Comparison of ENCODE assay signal across 13 cellular contexts in the genomic region with DNA sequence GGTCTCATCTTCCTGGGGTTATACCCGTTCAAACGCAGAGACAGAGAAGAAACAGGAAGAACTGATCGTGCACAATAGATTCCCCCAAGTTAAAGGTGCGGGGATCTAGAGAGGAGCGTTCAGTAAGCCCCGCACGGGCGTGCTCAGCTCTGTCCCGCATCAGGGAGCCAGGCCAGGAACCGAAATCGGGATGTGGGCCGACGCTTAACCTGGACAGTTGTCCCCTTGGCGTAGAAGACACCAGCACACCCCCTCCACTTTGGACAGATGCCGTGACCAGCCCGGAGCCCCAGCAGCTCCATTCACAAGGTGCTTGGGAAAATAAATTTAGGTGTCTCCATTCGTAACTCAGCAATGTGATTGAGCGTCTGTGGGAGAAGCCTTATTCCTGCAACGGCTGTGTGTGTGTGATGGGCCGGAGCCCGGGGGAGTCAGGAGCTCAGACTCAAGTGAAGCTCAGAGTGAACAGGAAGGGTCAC. TPM values are rescaled to one million over a fixed set of nuclear protein-coding genes. Genes with fewer than 3 reads are reported as not detected.
DNase-seq lines count a peak whose midpoint lies in the region; ATAC-seq and TF ChIP-seq lines count a peak whose summit lies in the region.
"Had no signal": no experiment of that assay in that cellular context is flagged by ENCODE, and none has a peak within 500 bp of the region (broad histone marks: within the 10 kb centered on the region; RNA-seq: fewer than 3 reads in every experiment).

No MANE protein-coding gene starts in this region.

- H3K4me3 Mint-ChIP-seq in IgD-negative memory B cell: peak overlapping the region in 1 of 4 donors; percentile 63
- H3K4me3 Mint-ChIP-seq: type B pancreatic cell had no signal

- H3F3A ChIP-seq in smooth muscle cell (ENCODE audit: low read depth): no peaks in the 10 kb centered on the region

- no TSS peak for BruUV-seq in mammary epithelial cell (replicated peaks; lab: Mats Ljungman, UMichigan)

- no peaks in the 10 kb centered on the region for H3K79me2 ChIP-seq in mammary epithelial cell (ENCODE audit: insufficient read depth, low read length)
- H3K79me2 ChIP-seq in smooth muscle cell (ENCODE audit: low read depth): no peaks in the 10 kb centered on the region

- in situ Hi-C loops in mammary epithelial cell (cut with MboI; ENCODE audit: low sequenced_read_pairs in 2 of 2): loop anchor here (10.0 kb wide), 1 partner anchor 115 kb away; no protein-coding TSS in a partner anchor

- intact Hi-C loops in mammary epithelial cell (cut with micrococcal nuclease) (loop anchor here (1.0 kb wide), 2 partner anchors 118 to 292 kb away; no protein-coding TSS in a partner anchor), breast epithelium (cut with DNase I; ENCODE audit: low total_unique reads) (loop anchor here (10.0 kb wide), 2 partner anchors 115 to 285 kb away; no protein-coding TSS in a partner anchor), left colon (cut with DNase I, micrococcal nuclease) (loop anchor here (2.0 to 10.0 kb wide), 2 partner anchors 105 to 117 kb away; no protein-coding TSS in a partner anchor), left lung (cut with DNase I) (loop anchor here in 1 of 2 donors (5.0 kb wide), 1 partner anchor 118 kb away; no protein-coding TSS in a partner anchor)

- no peak overlapping the region for H3K4me3 ChIP-seq in mammary epithelial cell (replicated peaks in 1 of 3; ENCODE audit: insufficient read depth in 1 of 3, low read depth in 2 of 3, low read length in 3 of 3)
- peak overlapping the region in 1 of 3 donors; percentile 12 for H3K4me3 ChIP-seq in breast epithelium
- H3K4me3 ChIP-seq in smooth muscle cell: no peak overlapping the region
- H3K4me3 ChIP-seq in left lung: no peak overlapping the region

- H4K20me1 ChIP-seq in mammary epithelial cell (ENCODE audit: insufficient read depth, low read length) (no peaks in the 10 kb centered on the region), smooth muscle cell (ENCODE audit: low read depth) (no peaks in the 10 kb centered on the region)

- no peaks in the 10 kb centered on the region for H3K36me3 Mint-ChIP-seq in IgD-negative memory B cell
- H3K36me3 Mint-ChIP-seq: type B pancreatic cell had no signal

- TF ChIP-seq POLR2A in breast epithelium (IDR thresholded peaks at IDR 0.05): no peak

- dilution Hi-C loops in mammary epithelial cell (cut with HindIII; ENCODE audit: low sequenced_read_pairs): no loop called here

- H3K9ac ChIP-seq in mammary epithelial cell (ENCODE audit: insufficient read depth, low read length): no peak overlapping the region
- H3K9ac ChIP-seq in smooth muscle cell (ENCODE audit: low read depth): no peak overlapping the region
- H3K9ac ChIP-seq: KMS-11 had no signal

- H3K4me2 ChIP-seq in mammary epithelial cell (ENCODE audit: insufficient read depth, low read depth, low read length) (peak overlapping the region; percentile 5), smooth muscle cell (no peak overlapping the region)
- H3K4me2 ChIP-seq: KMS-11 had no signal

- TF ChIP-seq CTCF in mammary epithelial cell (conservative IDR thresholded peaks at IDR 0.05 in 1 of 2, IDR thresholded peaks at IDR 0.05 in 1 of 2; ENCODE audit: extremely low read depth in 1 of 2, insufficient read depth in 1 of 2, low read depth in 1 of 2, low read length in 2 of 2) (no peak), breast epithelium (IDR thresholded peaks at IDR 0.05) (no peak), smooth muscle cell (IDR thresholded peaks at IDR 0.05; ENCODE audit: borderline replicate concordance, insufficient read depth, poor library complexity, severe bottlenecking) (no peak), left lung (IDR thresholded peaks at IDR 0.05) (no peak)

- H3K9me3 Mint-ChIP-seq in IgD-negative memory B cell: peaks cover 0 to 3% (median 0%) of the 10 kb centered on the region in 3 donors

- peaks cover 3% of the 10 kb centered on the region for H3K27me3 Mint-ChIP-seq in IgD-negative memory B cell

- peak overlapping the region in 2 of 3 donors; percentile 31 to 84 for H3K27ac Mint-ChIP-seq in IgD-negative memory B cell

- H3K4me1 ChIP-seq in mammary epithelial cell (ENCODE audit: insufficient read depth, low read length): peaks cover 9% of the 10 kb centered on the region
- no peaks in the 10 kb centered on the region for H3K4me1 ChIP-seq in breast epithelium
- H3K4me1 ChIP-seq in smooth muscle cell (ENCODE audit: low read depth): peaks cover 4% of the 10 kb centered on the region
- peaks cover 0 to 27% of the 10 kb centered on the region in 2 donors for H3K4me1 ChIP-seq in left lung

- H3K36me3 ChIP-seq in mammary epithelial cell (ENCODE audit: insufficient read depth, low read length) (no peaks in the 10 kb centered on the region), breast epithelium (no peaks in the 10 kb centered on the region), smooth muscle cell (ENCODE audit: low read depth) (no peaks in the 10 kb centered on the region), left lung (no peaks in the 10 kb centered on the region)

- ATAC-seq in left colon (peak; percentile 4), HG03457 (IDR thresholded peaks at IDR 0.05; ENCODE audit: unreplicated experiment) (no peak), left lung (no peak)

- peaks cover 5 to 25% (median 14%) of the 10 kb centered on the region in 3 donors for H3K4me1 Mint-ChIP-seq in IgD-negative memory B cell

- CTCF ChIA-PET in mammary epithelial cell (lab: Charles Lee; ENCODE audit: low non-redundant PET): interaction anchor here (0.6 kb wide), 1 partner anchor 117 kb away, joined by 4 read pairs; no protein-coding TSS in a partner anchor

- H3K9me3 ChIP-seq in mammary epithelial cell (replicated peaks; ENCODE audit: insufficient read depth, low read length) (no peaks in the 10 kb centered on the region), breast epithelium (no peaks in the 10 kb centered on the region), smooth muscle cell (replicated peaks; ENCODE audit: low read depth) (no peaks in the 10 kb centered on the region), left lung (no peaks in the 10 kb centered on the region)

- WGBS in mammary epithelial cell (ENCODE audit: low coverage, missing lambda C conversion rate): 18% methylated on average over 20 of the region's 21 CpGs
- 77% methylated on average over 21 of the region's 21 CpGs for WGBS in smooth muscle cell (ENCODE audit: low lambda C conversion rate)

- H3K27me3 ChIP-seq in mammary epithelial cell (ENCODE audit: insufficient read depth, low read length) (no peaks in the 10 kb centered on the region), breast epithelium (peaks cover 0 to 22% of the 10 kb centered on the region in 2 donors), smooth muscle cell (ENCODE audit: low read depth) (no peaks in the 10 kb centered on the region), left lung (peaks cover 0 to 26% of the 10 kb centered on the region in 2 donors)

- H2AFZ ChIP-seq in mammary epithelial cell (ENCODE audit: low read depth, low read length) (peak overlapping the region; percentile 65), smooth muscle cell (ENCODE audit: low read depth) (peak overlapping the region; percentile 50)

- DNase-seq in mammary epithelial cell: no peak
- no peak for DNase-seq in breast epithelium (ENCODE audit: low spot score in 2 of 2)
- no peak for DNase-seq in left colon
- no peak for DNase-seq in smooth muscle cell (lab: John Stamatoyannopoulos, UW; ENCODE audit: unreplicated experiment)
- DNase-seq in left lung: no peak
- DNase-seq in NAMALWA (ENCODE audit: low spot score): no peak

- H3K27ac ChIP-seq in mammary epithelial cell (ENCODE audit: insufficient read depth, low read depth, low read length): no peak overlapping the region
- H3K27ac ChIP-seq in breast epithelium: no peak overlapping the region
- H3K27ac ChIP-seq in smooth muscle cell (ENCODE audit: low read depth): no peak overlapping the region
- no peak overlapping the region for H3K27ac ChIP-seq in left lung
- H3K27ac ChIP-seq: KMS-11 had no signal

RNA-seq across cellular contexts. Expression of a gene that starts 24.0 kb away (rescaled TPM):
- total RNA-seq in mammary epithelial cell: not detected
- polyA plus RNA-seq in mammary epithelial cell: not detected
- not detected for polyA minus RNA-seq in mammary epithelial cell
- total RNA-seq in breast epithelium: under 1 TPM in 1 of 3 donors, not detected in 2; 0.73 TPM
- polyA plus RNA-seq in IgD-negative memory B cell: not detected
- not detected for total RNA-seq in left colon
- total RNA-seq in smooth muscle cell: 1.6 and 1.9 TPM in 2 replicates
- polyA plus RNA-seq in smooth muscle cell: 9.2 and 9.4 TPM in 2 replicates
- 1 to 10 TPM in 1 of 2 donors, under 1 TPM in 1; 0.84 to 2.5 TPM for total RNA-seq in left lung
- total RNA-seq: A673, Calu3, dermis blood vessel endothelial cell had no signal
